Comparison of ENCODE assay signal across 24 cellular contexts in genomic region chr10:33498354-33498753, GRCh38.
"Had no signal": no experiment of that assay in that cellular context is flagged by ENCODE, and none has a peak within 500 bp of the region (broad histone marks: within the 10 kb centered on the region; RNA-seq: fewer than 3 reads in every experiment).

No MANE protein-coding gene starts in this region.

- H3K36me3 ChIP-seq: brain microvascular endothelial cell, Peyer's patch had no signal

- ATAC-seq: K562 had no signal

- H3K27me3 ChIP-seq: brain microvascular endothelial cell, Peyer's patch had no signal

- H3K4me3 ChIP-seq: K562, Peyer's patch had no signal

- H3K36me3 Mint-ChIP-seq: activated naive CD4-positive, alpha-beta T cell treated with anti-CD3 and anti-CD28 coated beads, Interleukin-2, amount 10 ng/mL, durations not matched to agents 7 days and 5 days; activated naive CD8-positive, alpha-beta T cell treated with anti-CD3 and anti-CD28 coated beads for 36 hours had no signal

- H3K4me3 Mint-ChIP-seq: activated CD4-positive, alpha-beta memory T cell treated with anti-CD3 and anti-CD28 coated beads, Interleukin-2, amount 10 ng/mL, durations not matched to agents 7 days and 5 days; activated naive CD4-positive, alpha-beta T cell treated with anti-CD3 and anti-CD28 coated beads, Interleukin-2, amount 10 ng/mL, durations not matched to agents 7 days and 5 days; activated naive CD8-positive, alpha-beta T cell treated with anti-CD3 and anti-CD28 coated beads for 36 hours; T-helper 1 cell treated with Interleukin-12 subunit alpha and Interleukin-12 subunit beta and Interleukin-4 antibody, amounts not matched to agents 30 μg/mL and 1 μg/mL, for 36 hours had no signal

- H3K9me3 Mint-ChIP-seq: activated CD4-positive, alpha-beta memory T cell treated with anti-CD3 and anti-CD28 coated beads, Interleukin-2, amount 10 ng/mL, durations not matched to agents 7 days and 5 days; activated naive CD4-positive, alpha-beta T cell treated with anti-CD3 and anti-CD28 coated beads, Interleukin-2, amount 10 ng/mL, durations not matched to agents 7 days and 5 days; activated naive CD8-positive, alpha-beta T cell treated with anti-CD3 and anti-CD28 coated beads for 36 hours; activated T-helper 2 cell treated with anti-CD3 and anti-CD28 coated beads, Interferon-gamma antibody, Interleukin-2, Interleukin-4, amounts not matched to agents 10 μg/mL and 5 μg/mL and 100 μg/mL, durations not matched to agents 14 hours and 24 hours and 36 hours; T-helper 1 cell treated with Interleukin-12 subunit alpha and Interleukin-12 subunit beta and Interleukin-4 antibody, amounts not matched to agents 30 μg/mL and 1 μg/mL, for 36 hours had no signal

- H3K9me3 ChIP-seq: Peyer's patch had no signal

- H3K27ac ChIP-seq: brain microvascular endothelial cell, Peyer's patch, RWPE1 had no signal

- H3K27ac Mint-ChIP-seq: activated CD4-positive, alpha-beta memory T cell treated with anti-CD3 and anti-CD28 coated beads, Interleukin-2, amount 10 ng/mL, durations not matched to agents 7 days and 5 days; activated naive CD4-positive, alpha-beta T cell treated with anti-CD3 and anti-CD28 coated beads, Interleukin-2, amount 10 ng/mL, durations not matched to agents 7 days and 5 days; activated naive CD8-positive, alpha-beta T cell treated with anti-CD3 and anti-CD28 coated beads for 36 hours; activated T-helper 2 cell treated with anti-CD3 and anti-CD28 coated beads, Interferon-gamma antibody, Interleukin-2, Interleukin-4, amounts not matched to agents 10 μg/mL and 5 μg/mL and 100 μg/mL, durations not matched to agents 14 hours and 24 hours and 36 hours; T-helper 1 cell treated with Interleukin-12 subunit alpha and Interleukin-12 subunit beta and Interleukin-4 antibody, amounts not matched to agents 30 μg/mL and 1 μg/mL, for 36 hours had no signal

- H3K4me1 ChIP-seq: Peyer's patch had no signal

- H3K4me1 Mint-ChIP-seq: activated CD4-positive, alpha-beta memory T cell treated with anti-CD3 and anti-CD28 coated beads, Interleukin-2, amount 10 ng/mL, durations not matched to agents 7 days and 5 days; activated naive CD4-positive, alpha-beta T cell treated with anti-CD3 and anti-CD28 coated beads, Interleukin-2, amount 10 ng/mL, durations not matched to agents 7 days and 5 days; activated naive CD8-positive, alpha-beta T cell treated with anti-CD3 and anti-CD28 coated beads for 36 hours had no signal

- DNase-seq: activated CD4-positive, alpha-beta memory T cell treated with anti-CD3 and anti-CD28 coated beads, Interleukin-2, amount 10 ng/mL, durations not matched to agents 7 days and 5 days; activated CD4-positive, alpha-beta T cell treated with anti-CD3 and anti-CD28 coated beads, Interleukin-2, amount 50 U/mL, for 1 hour; activated CD4-positive, CD25-positive, alpha-beta regulatory T cell; activated gamma-delta T cell treated with Interleukin-2 at 50 U/mL for 16 hours; activated naive CD4-positive, alpha-beta T cell treated with anti-CD3 and anti-CD28 coated beads, Interleukin-2, amount 10 ng/mL, durations not matched to agents 7 days and 5 days; activated naive CD8-positive, alpha-beta T cell treated with anti-CD3 and anti-CD28 coated beads for 36 hours; activated T-cell treated with anti-CD3 and anti-CD28 coated beads for 4 hours; activated T-cell treated with anti-CD3 and anti-CD28 coated beads, Interleukin-2, amount 50 U/mL, for 48 hours; brain microvascular endothelial cell; caudate nucleus; Karpas-422; MM.1S; NCI-H1105 treated with DMSO at 0.1 percent for 48 hours; NCI-H1436 treated with DMSO at 0.1 percent for 48 hours; NCI-H187 treated with DMSO at 0.1 percent for 48 hours; NCI-H2081 treated with DMSO at 0.1 percent for 48 hours; NCI-H446; NCI-H524; Peyer's patch; Right ventricle myocardium superior had no signal
